In genomic region chr20:53739799-53740785, GRCh38 we compare ENCODE assay signal across 8 cellular contexts.
DNase-seq lines count a peak whose midpoint lies in the region; ATAC-seq, FAIRE-seq and TF ChIP-seq lines count a peak whose summit lies in the region.

No MANE protein-coding gene starts in this region.

- H3K27me3 ChIP-seq in HL-60 (ENCODE audit: insufficient read depth, poor library complexity, severe bottlenecking) = no peaks in the 10 kb centered on the region
- H3K27me3 ChIP-seq in WERI-Rb-1 (ENCODE audit: insufficient read depth, low read depth, severe bottlenecking) = no peaks in the 10 kb centered on the region

- peaks cover 62% of the 10 kb centered on the region for H3K4me1 ChIP-seq in A549
- H3K4me1 ChIP-seq in urinary bladder (ENCODE audit: insufficient read depth) = no peaks in the 10 kb centered on the region

- TF ChIP-seq EP300 in A549 (IDR thresholded peaks at IDR 0.05) = no peak

- no peaks in the 10 kb centered on the region for H3K9me3 ChIP-seq in A549
- H3K9me3 ChIP-seq in WERI-Rb-1 (ENCODE audit: severe bottlenecking) = no peaks in the 10 kb centered on the region

- no peak for TF ChIP-seq CTCF in A549 (IDR thresholded peaks at IDR 0.05)
- TF ChIP-seq CTCF in HL-60 (IDR thresholded peaks at IDR 0.05; ENCODE audit: insufficient read depth, low read length) = no peak
- TF ChIP-seq CTCF in WERI-Rb-1 (IDR thresholded peaks at IDR 0.05; ENCODE audit: low read depth, low read length) = no peak

- POLR2A ChIA-PET in A549 (lab: Yijun Ruan, JAX) = interaction anchor here (1.7 to 3.4 kb wide), 5 partner anchors 9 to 146 kb away, joined by 8 to 22 read pairs (median 11); partner anchors contain the start of gene ZNF217

- peak overlapping the region; percentile 89 to 90 for H3K27ac ChIP-seq in A549
- H3K27ac ChIP-seq in HL-60 (replicated peaks) = peak overlapping the region; percentile 80
- H3K27ac ChIP-seq in WERI-Rb-1 = peak overlapping the region; percentile 91
- peak overlapping the region; percentile 91 for H3K27ac ChIP-seq in urinary bladder (ENCODE audit: low read depth)

- no peaks in the 10 kb centered on the region for H3K36me3 ChIP-seq in WERI-Rb-1
- H3K36me3 ChIP-seq in urinary bladder (ENCODE audit: insufficient read depth) = no peaks in the 10 kb centered on the region

- no peak for TF ChIP-seq RAD21 in A549 (conservative IDR thresholded peaks at IDR 0.05 in 1 of 2, IDR thresholded peaks at IDR 0.05 in 1 of 2)

- DNase-seq in A549 (ENCODE audit: low read depth in 1 of 2, low spot score in 1 of 2) (no peak), HL-60 (ENCODE audit: low read depth in 1 of 2, low spot score in 1 of 2) (peak; percentile 32 to 62), WERI-Rb-1 (no peak), kidney tubule cell (ENCODE audit: low spot score) (peak; percentile 28), kidney glomerular epithelial cell (lab: John Stamatoyannopoulos, UW) (no peak), NAMALWA (ENCODE audit: low spot score) (no peak)

- peak in 1 of 2 experiments; percentile 10; a peak in 1 of 6 replicates for ATAC-seq in A549
- peak; percentile 70 for ATAC-seq in GM18909 (IDR thresholded peaks at IDR 0.05; ENCODE audit: poor library complexity, unreplicated experiment)

- peak overlapping the region; percentile 75 for H3K4me2 ChIP-seq in A549

- H3K4me3 ChIP-seq in A549 = 0 out of 3 replicates have a peak overlapping the region, but pooled peaks have one; percentile 4
- no peak overlapping the region for H3K4me3 ChIP-seq in HL-60 (replicated peaks; ENCODE audit: insufficient read depth, low read length)
- peak overlapping the region; percentile 1; the same call in 1 of the 2 replicates for H3K4me3 ChIP-seq in WERI-Rb-1 (ENCODE audit: low read depth, low read length)
- no peak overlapping the region for H3K4me3 ChIP-seq in urinary bladder (ENCODE audit: low read depth, low read length)

- CTCF ChIA-PET in A549 (lab: Yijun Ruan, JAX) = interaction anchor here (1.3 to 2.5 kb wide), 5 partner anchors 10 to 175 kb away, joined by 6 to 17 read pairs (median 7); no protein-coding TSS in a partner anchor

- no peak for TF ChIP-seq POLR2A in A549 (IDR thresholded peaks at IDR 0.05; ENCODE audit: low read length)

- FAIRE-seq in A549 (lab: Jason Lieb, UNC) = no peak

- WGBS in A549 (ENCODE audit: missing lambda C conversion rate) = 48% methylated on average over 16 of the region's 16 CpGs
- 54% methylated on average over 16 of the region's 16 CpGs for WGBS in urinary bladder

TF ChIP-seq in A549, 52 proteins besides CTCF, POLR2A, EP300 and RAD21:
- TF ChIP-seq, protein P1, sequence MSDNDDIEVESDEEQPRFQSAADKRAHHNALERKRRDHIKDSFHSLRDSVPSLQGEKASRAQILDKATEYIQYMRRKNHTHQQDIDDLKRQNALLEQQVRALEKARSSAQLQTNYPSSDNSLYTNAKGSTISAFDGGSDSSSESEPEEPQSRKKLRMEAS (IDR thresholded peaks at IDR 0.05) = peak; percentile 20; the same call in 1 of the 2 replicates
- no peak for TF ChIP-seq RNF2 (IDR thresholded peaks at IDR 0.05; ENCODE audit: borderline replicate concordance, low read depth)
- TF ChIP-seq HOXB13 (CRISPR knock-in tag; IDR thresholded peaks at IDR 0.05; ENCODE audit: low read depth) = peak; percentile 34; the same call in 1 of the 2 replicates

Comparison
In these comparisons a context has a peak if more than half of its experiments do, and no peak if none do; other contexts are left out.
1. DNase-seq: peak in HL-60 (2 of 2) and kidney tubule cell (single experiment); none in A549 (0 of 2), WERI-Rb-1 (single experiment), kidney glomerular epithelial cell (single experiment) and NAMALWA (single experiment).
2. H3K4me3 ChIP-seq: peak in A549 (single experiment) and WERI-Rb-1 (single experiment); none in HL-60 (single experiment) and urinary bladder (single experiment).
3. Peak in every context shown above with its lines, with median percentiles within 50 percentile points of each other: H3K27ac ChIP-seq.